In genomic region chr6:27161946-27162603, GRCh38 we compare ENCODE assay signal across 8 cellular contexts.
A peak's percentile ranks its signal among the peaks of the same experiment; 100 is the strongest.
DNase-seq lines count a peak whose midpoint lies in the region; ATAC-seq and TF ChIP-seq lines count a peak whose summit lies in the region.

No MANE protein-coding gene starts in this region.

- H3K4me3 Mint-ChIP-seq in IgD-negative memory B cell: peak overlapping the region in 2 of 4 donors; percentile 22 to 30

- ATAC-seq in mucosa of descending colon (peak; percentile 40), HG03520 (IDR thresholded peaks at IDR 0.05; ENCODE audit: unreplicated experiment) (no peak)

- H3K4me1 Mint-ChIP-seq in IgD-negative memory B cell: peaks cover 11 to 16% (median 13%) of the 10 kb centered on the region in 3 donors

- no peaks in the 10 kb centered on the region for H3K4me1 ChIP-seq in mucosa of descending colon (ENCODE audit: low read depth)

- H3K27me3 Mint-ChIP-seq in IgD-negative memory B cell: no peaks in the 10 kb centered on the region

- intact Hi-C loops in mucosa of descending colon (cut with DNase I, micrococcal nuclease): no loop called here

- no peaks in the 10 kb centered on the region for H3K36me3 ChIP-seq in mucosa of descending colon (ENCODE audit: low read depth)

- POLR2A ChIA-PET in RWPE1 (lab: Yijun Ruan, JAX; ENCODE audit: low non-redundant PET): no interaction called here

- TF ChIP-seq CTCF in RWPE1 (conservative IDR thresholded peaks at IDR 0.05; ENCODE audit: low read depth): peak; percentile 78
- peak; percentile 55 for TF ChIP-seq CTCF in choroid plexus epithelial cell (conservative IDR thresholded peaks at IDR 0.05; ENCODE audit: low read depth, low read length)
- TF ChIP-seq CTCF in mucosa of descending colon (IDR thresholded peaks at IDR 0.05): no peak

- no peak overlapping the region for H3K27ac ChIP-seq in RWPE1

- no peaks in the 10 kb centered on the region for H3K9me3 Mint-ChIP-seq in IgD-negative memory B cell

- peak overlapping the region; percentile 33 to 73 (median 63) for H3K27ac Mint-ChIP-seq in IgD-negative memory B cell

- H3K36me3 Mint-ChIP-seq in IgD-negative memory B cell: no peaks in the 10 kb centered on the region

- H3K4me3 ChIP-seq in choroid plexus epithelial cell (ENCODE audit: low read depth, low read length) (no peak overlapping the region), mucosa of descending colon (no peak overlapping the region)

- H3K9me3 ChIP-seq in mucosa of descending colon: no peaks in the 10 kb centered on the region

- DNase-seq in NCI-H510A treated with DMSO at 0.1 percent for 48 hours (lab: John Stamatoyannopoulos, UW): peak; percentile 52
- DNase-seq in NCI-H510A (lab: John Stamatoyannopoulos, UW): no peak
- DNase-seq in RWPE1 (ENCODE audit: low spot score): no peak
- DNase-seq in choroid plexus epithelial cell (ENCODE audit: low read depth): peak; percentile 70
- DNase-seq in mucosa of descending colon: peak in 1 of 3 donors; percentile 24
- no peak for DNase-seq in mesenteric fat pad (ENCODE audit: low spot score)

- CTCF ChIA-PET in RWPE1 (lab: Yijun Ruan, JAX): interaction anchor here (0.5 to 1.4 kb wide), 3 partner anchors 15 to 717 kb away, joined by 3 to 8 read pairs (median 3); no protein-coding TSS in a partner anchor

Comparison
In these comparisons a context has a peak if more than half of its experiments do, and no peak if none do; other contexts are left out.
1. DNase-seq: peak in NCI-H510A treated with DMSO at 0.1 percent for 48 hours (single experiment) and choroid plexus epithelial cell (single experiment); none in NCI-H510A (single experiment), RWPE1 (single experiment) and mesenteric fat pad (single experiment).